In genomic region chr6:121994936-121995335, GRCh38 we compare ENCODE assay signal across 17 cellular contexts.
DNase-seq lines count a peak whose midpoint lies in the region; ATAC-seq and TF ChIP-seq lines count a peak whose summit lies in the region.
"Had no signal": no experiment of that assay in that cellular context is flagged by ENCODE, and none has a peak within 500 bp of the region (broad histone marks: within the 10 kb centered on the region; RNA-seq: fewer than 3 reads in every experiment).

No MANE protein-coding gene starts in this region.

- H3K4me2 ChIP-seq in smooth muscle cell: no peak overlapping the region
- H3K4me2 ChIP-seq: BLaER1 had no signal

- H3K4me1 Mint-ChIP-seq in activated T-helper 17 cell treated with anti-CD3 and anti-CD28 coated beads, Interleukin-2, amount 50 U/mL, for 72 hours: no peaks in the 10 kb centered on the region
- H3K4me1 Mint-ChIP-seq: B cell; CD4-positive, CD25-positive, alpha-beta regulatory T cell had no signal

- no peaks in the 10 kb centered on the region for H3F3A ChIP-seq in smooth muscle cell (ENCODE audit: low read depth)

- no peaks in the 10 kb centered on the region for H3K79me2 ChIP-seq in smooth muscle cell (ENCODE audit: low read depth)

- H3K4me1 ChIP-seq in foreskin keratinocyte (no peaks in the 10 kb centered on the region), smooth muscle cell (ENCODE audit: low read depth) (no peaks in the 10 kb centered on the region), testis (no peaks in the 10 kb centered on the region)
- H3K4me1 ChIP-seq: BLaER1 had no signal

- H3K27me3 Mint-ChIP-seq in activated T-helper 17 cell treated with anti-CD3 and anti-CD28 coated beads, Interleukin-2, amount 50 U/mL, for 72 hours: no peaks in the 10 kb centered on the region
- H3K27me3 Mint-ChIP-seq: B cell; CD4-positive, CD25-positive, alpha-beta regulatory T cell had no signal

- H3K27ac Mint-ChIP-seq in activated T-helper 17 cell treated with anti-CD3 and anti-CD28 coated beads, Interleukin-2, amount 50 U/mL, for 72 hours: no peak overlapping the region
- H3K27ac Mint-ChIP-seq: B cell; CD4-positive, CD25-positive, alpha-beta regulatory T cell; CD8-positive, alpha-beta T cell; H9 had no signal

- intact Hi-C loops in testis (cut with DNase I; ENCODE audit: low total_unique reads): no loop called here

- H3K36me3 ChIP-seq in smooth muscle cell (ENCODE audit: low read depth) (no peaks in the 10 kb centered on the region), testis (ENCODE audit: low read depth, missing control alignments) (no peaks in the 10 kb centered on the region)
- H3K36me3 ChIP-seq: BLaER1 had no signal

- WGBS in smooth muscle cell (ENCODE audit: low lambda C conversion rate): 48% methylated on average over 1 of the region's 1 CpG
- 41 to 56% methylated on average over 1 of the region's 1 CpG for WGBS in testis, 2 donors

- H3K27ac ChIP-seq in foreskin keratinocyte (peak overlapping the region; percentile 5), smooth muscle cell (ENCODE audit: low read depth) (no peak overlapping the region), testis (no peak overlapping the region)
- H3K27ac ChIP-seq: BLaER1, C4-2B, GM23248 had no signal

- in situ Hi-C loops in SK-MEL-5 (cut with HindIII; ENCODE audit: low pct_unique_long_range_greater_than_20kb, low sequenced_read_pairs): no loop called here

- H3K9me3 Mint-ChIP-seq in activated T-helper 17 cell treated with anti-CD3 and anti-CD28 coated beads, Interleukin-2, amount 50 U/mL, for 72 hours: no peaks in the 10 kb centered on the region
- H3K9me3 Mint-ChIP-seq: CD8-positive, alpha-beta T cell had no signal

- TF ChIP-seq CTCF in foreskin keratinocyte (conservative IDR thresholded peaks at IDR 0.05): no peak
- TF ChIP-seq CTCF in smooth muscle cell (IDR thresholded peaks at IDR 0.05; ENCODE audit: borderline replicate concordance, insufficient read depth, poor library complexity, severe bottlenecking): no peak
- TF ChIP-seq CTCF in testis (IDR thresholded peaks at IDR 0.05): no peak

- H3K4me3 ChIP-seq in smooth muscle cell: no peak overlapping the region
- no peak overlapping the region for H3K4me3 ChIP-seq in testis
- H3K4me3 ChIP-seq: BLaER1, GM23248 had no signal

- TF ChIP-seq POLR2A in testis (IDR thresholded peaks at IDR 0.05): no peak

- peak overlapping the region; percentile 75 for H2AFZ ChIP-seq in smooth muscle cell (ENCODE audit: low read depth)
- H2AFZ ChIP-seq: GM23248 had no signal

- no peak for ATAC-seq in foreskin keratinocyte
- ATAC-seq in activated T-helper 17 cell treated with anti-CD3 and anti-CD28 coated beads, Interleukin-2, amount 50 U/mL, for 72 hours (replicated peaks): no peak
- ATAC-seq: CD8-positive, alpha-beta T cell; HCT116 had no signal

- H3K36me3 Mint-ChIP-seq in activated T-helper 17 cell treated with anti-CD3 and anti-CD28 coated beads, Interleukin-2, amount 50 U/mL, for 72 hours (ENCODE audit: low read depth): no peaks in the 10 kb centered on the region
- H3K36me3 Mint-ChIP-seq: CD4-positive, CD25-positive, alpha-beta regulatory T cell; CD8-positive, alpha-beta T cell had no signal

- H4K20me1 ChIP-seq in smooth muscle cell (ENCODE audit: low read depth): no peaks in the 10 kb centered on the region
- H4K20me1 ChIP-seq: BLaER1 had no signal

- no peak overlapping the region for H3K9ac ChIP-seq in smooth muscle cell (ENCODE audit: low read depth)
- H3K9ac ChIP-seq: BLaER1, GM23248 had no signal

- DNase-seq in SK-MEL-5 (ENCODE audit: low read depth, low spot score): peak; percentile 47
- DNase-seq in foreskin keratinocyte: no peak
- no peak for DNase-seq in smooth muscle cell (lab: John Stamatoyannopoulos, UW; ENCODE audit: unreplicated experiment)
- no peak for DNase-seq in testis
- DNase-seq in hypothalamus (lab: John Stamatoyannopoulos, UW): no peak
- DNase-seq: CD4-positive, CD25-positive, alpha-beta regulatory T cell; CD8-positive, alpha-beta T cell; DMS 273 treated with DMSO at 0.1 percent for 48 hours; DMS79; GF-D8; GM23248; H9 had no signal

- H3K27me3 ChIP-seq in foreskin keratinocyte (no peaks in the 10 kb centered on the region), smooth muscle cell (ENCODE audit: low read depth) (no peaks in the 10 kb centered on the region), testis (no peaks in the 10 kb centered on the region)
- H3K27me3 ChIP-seq: BLaER1 had no signal

- H3K9me3 ChIP-seq in smooth muscle cell (replicated peaks; ENCODE audit: low read depth) (no peaks in the 10 kb centered on the region), testis (no peaks in the 10 kb centered on the region)

- no peak overlapping the region for H3K4me3 Mint-ChIP-seq in activated T-helper 17 cell treated with anti-CD3 and anti-CD28 coated beads, Interleukin-2, amount 50 U/mL, for 72 hours
- H3K4me3 Mint-ChIP-seq: B cell; CD4-positive, CD25-positive, alpha-beta regulatory T cell; CD8-positive, alpha-beta T cell; H9 had no signal
